Comparison of ENCODE assay signal across 13 cellular contexts in genomic region chr10:95790982-95791381, GRCh38. TPM values are rescaled to one million over a fixed set of nuclear protein-coding genes. Genes with fewer than 3 reads are reported as not detected.
DNase-seq lines count a peak whose midpoint lies in the region; ATAC-seq and TF ChIP-seq lines count a peak whose summit lies in the region.
"Had no signal": no experiment of that assay in that cellular context is flagged by ENCODE, and none has a peak within 500 bp of the region (broad histone marks: within the 10 kb centered on the region; RNA-seq: fewer than 3 reads in every experiment).

No MANE protein-coding gene starts in this region.

- H3K27ac Mint-ChIP-seq in memory B cell: peak overlapping the region; percentile 95

- no peaks in the 10 kb centered on the region for H3K27me3 ChIP-seq in right atrium auricular region
- H3K27me3 ChIP-seq: sigmoid colon, upper lobe of left lung had no signal

- DNase-seq in memory B cell (ENCODE audit: low spot score in 2 of 2) (no peak), right atrium auricular region (ENCODE audit: low spot score) (no peak), HuH-7.5 (ENCODE audit: low spot score) (no peak), AG08396 (ENCODE audit: low spot score) (no peak)
- DNase-seq: Calu3, midbrain, NCI-H1694, sigmoid colon, upper lobe of left lung had no signal

- H3K4me1 Mint-ChIP-seq in memory B cell: peaks cover 57% of the 10 kb centered on the region

- H3K36me3 Mint-ChIP-seq in memory B cell: peaks cover 3% of the 10 kb centered on the region

- H3K9me3 ChIP-seq in right atrium auricular region: no peaks in the 10 kb centered on the region
- H3K9me3 ChIP-seq: HAP-1, sigmoid colon, upper lobe of left lung had no signal

- H3K27ac ChIP-seq in right atrium auricular region: no peak overlapping the region

- H3K9me3 Mint-ChIP-seq in memory B cell: no peaks in the 10 kb centered on the region

- H3K4me3 ChIP-seq in right atrium auricular region: no peak overlapping the region
- H3K4me3 ChIP-seq: HAP-1, sigmoid colon, upper lobe of left lung had no signal

- no peak for TF ChIP-seq CTCF in right atrium auricular region (IDR thresholded peaks at IDR 0.05)

- H3K4me3 Mint-ChIP-seq in memory B cell: peak overlapping the region; percentile 40

- H3K36me3 ChIP-seq in right atrium auricular region: no peaks in the 10 kb centered on the region
- H3K36me3 ChIP-seq: HAP-1, sigmoid colon, upper lobe of left lung had no signal

- H3K27me3 Mint-ChIP-seq in memory B cell: no peaks in the 10 kb centered on the region

- no peaks in the 10 kb centered on the region for H3K4me1 ChIP-seq in right atrium auricular region
- H3K4me1 ChIP-seq: HAP-1 had no signal

- ATAC-seq in GM18520 (IDR thresholded peaks at IDR 0.05; ENCODE audit: unreplicated experiment) (peak; percentile 29), GM21526 (IDR thresholded peaks at IDR 0.05; ENCODE audit: low FRiP score, unreplicated experiment) (peak; percentile 38), HG03469 (IDR thresholded peaks at IDR 0.05; ENCODE audit: unreplicated experiment) (peak; percentile 25), memory B cell (ENCODE audit: low read depth) (no peak)

RNA-seq across cellular contexts. Expression of gene ENTPD1, which starts 35.0 kb away (rescaled TPM):
- 10 to 100 TPM; 12.3 to 15.0 TPM for total RNA-seq in right atrium auricular region
